In the genomic region with DNA sequence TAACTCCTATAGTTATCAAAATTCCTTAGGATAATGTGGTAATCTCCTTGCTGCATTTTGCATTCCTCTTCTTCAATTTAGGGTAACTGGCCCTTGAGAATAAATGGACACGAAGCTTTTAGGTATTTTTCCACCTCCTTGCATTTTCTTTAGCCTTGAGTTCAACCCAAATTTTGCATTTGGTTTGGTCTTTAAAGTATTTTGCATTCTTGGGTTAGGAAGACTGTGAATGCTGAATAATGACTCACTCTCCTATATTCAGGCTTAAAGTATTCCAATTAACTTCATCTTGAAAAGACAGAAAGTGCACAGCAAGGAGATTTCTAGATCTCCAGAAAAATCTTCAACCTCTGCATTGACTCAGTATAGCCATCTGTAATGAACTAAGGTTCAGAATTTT, we compare ENCODE assay signal across 19 cellular contexts. TPM values are rescaled to one million over a fixed set of nuclear protein-coding genes. Genes with fewer than 3 reads are reported as not detected.
"Had no signal": no experiment of that assay in that cellular context is flagged by ENCODE, and none has a peak within 500 bp of the region (broad histone marks: within the 10 kb centered on the region; RNA-seq: fewer than 3 reads in every experiment).

No MANE protein-coding gene starts in this region.

- ATAC-seq: activated CD8-positive, alpha-beta T cell treated with anti-CD3 and anti-CD28 coated beads, Interleukin-2, amount 10 ng/mL, durations not matched to agents 7 days and 5 days; activated naive CD8-positive, alpha-beta T cell treated with anti-CD3 and anti-CD28 coated beads, Interleukin-2, amount 50 U/mL, for 24 hours; body of pancreas; left cardiac atrium; mucosa of descending colon; naive thymus-derived CD8-positive, alpha-beta T cell; right lobe of liver; stimulated activated naive B cell treated with anti-CD40 and anti-IgM and Interleukin-4, amounts not matched to agents 10 μg/mL and 1 μg/mL and 100 μg/mL, for 72 hours had no signal

- H3K27me3 Mint-ChIP-seq: activated naive CD8-positive, alpha-beta T cell treated with anti-CD3 and anti-CD28 coated beads, Interleukin-2, amount 50 U/mL, for 24 hours had no signal

- H3K4me1 ChIP-seq: body of pancreas, right lobe of liver, spleen, transverse colon had no signal

- H3K4me3 Mint-ChIP-seq: activated CD8-positive, alpha-beta T cell treated with anti-CD3 and anti-CD28 coated beads, Interleukin-2, amount 10 ng/mL, durations not matched to agents 7 days and 5 days; activated naive CD8-positive, alpha-beta T cell treated with anti-CD3 and anti-CD28 coated beads, Interleukin-2, amount 50 U/mL, for 24 hours; naive thymus-derived CD8-positive, alpha-beta T cell; stimulated activated naive B cell treated with anti-CD40 and anti-IgM and Interleukin-4, amounts not matched to agents 10 μg/mL and 1 μg/mL and 100 μg/mL, for 72 hours had no signal

- H3K27ac ChIP-seq: body of pancreas, coronary artery, right lobe of liver, spleen, transverse colon had no signal

- H3K27me3 ChIP-seq: body of pancreas, right lobe of liver, spleen, transverse colon had no signal

- DNase-seq: activated CD4-positive, alpha-beta T cell treated with anti-CD3 and anti-CD28 coated beads for 4 hours; activated CD8-positive, alpha-beta memory T cell treated with anti-CD3 and anti-CD28 coated beads, Interleukin-2, amount 50 U/mL, for 48 hours; activated CD8-positive, alpha-beta T cell treated with anti-CD3 and anti-CD28 coated beads, Interleukin-2, amount 10 ng/mL, durations not matched to agents 7 days and 5 days; activated naive CD4-positive, alpha-beta T cell; activated naive CD8-positive, alpha-beta T cell treated with anti-CD3 and anti-CD28 coated beads, Interleukin-2, amount 50 U/mL, for 24 hours; body of pancreas; central memory CD4-positive, alpha-beta T cell; effector CD8-positive, alpha-beta T cell; hypothalamus; left cardiac atrium; mucosa of descending colon; naive thymus-derived CD8-positive, alpha-beta T cell; nucleus accumbens; right lobe of liver; spleen; stimulated activated CD4-positive, alpha-beta T cell treated with anti-CD3 and anti-CD28 coated beads, Interleukin-1b, Interleukin-23, amount 100 ng/mL, for 48 hours; stimulated activated naive B cell treated with anti-CD40 and anti-IgM and Interleukin-4, amounts not matched to agents 10 μg/mL and 1 μg/mL and 100 μg/mL, for 72 hours; transverse colon had no signal

- H3K36me3 ChIP-seq: right lobe of liver, spleen, transverse colon had no signal

- H3K4me3 ChIP-seq: body of pancreas, coronary artery, mucosa of descending colon, right lobe of liver, spleen, transverse colon had no signal

- H3K36me3 Mint-ChIP-seq: naive thymus-derived CD8-positive, alpha-beta T cell; stimulated activated naive B cell treated with anti-CD40 and anti-IgM and Interleukin-4, amounts not matched to agents 10 μg/mL and 1 μg/mL and 100 μg/mL, for 72 hours had no signal

- H3K9me3 ChIP-seq: body of pancreas, mucosa of descending colon, right lobe of liver, spleen, transverse colon had no signal

- H3K27ac Mint-ChIP-seq: activated CD8-positive, alpha-beta T cell treated with anti-CD3 and anti-CD28 coated beads, Interleukin-2, amount 10 ng/mL, durations not matched to agents 7 days and 5 days; activated naive CD8-positive, alpha-beta T cell treated with anti-CD3 and anti-CD28 coated beads, Interleukin-2, amount 50 U/mL, for 24 hours; naive thymus-derived CD8-positive, alpha-beta T cell; stimulated activated naive B cell treated with anti-CD40 and anti-IgM and Interleukin-4, amounts not matched to agents 10 μg/mL and 1 μg/mL and 100 μg/mL, for 72 hours had no signal

- H3K9me3 Mint-ChIP-seq: activated naive CD8-positive, alpha-beta T cell treated with anti-CD3 and anti-CD28 coated beads, Interleukin-2, amount 50 U/mL, for 24 hours; stimulated activated naive B cell treated with anti-CD40 and anti-IgM and Interleukin-4, amounts not matched to agents 10 μg/mL and 1 μg/mL and 100 μg/mL, for 72 hours had no signal

- H3K4me1 Mint-ChIP-seq: activated naive CD8-positive, alpha-beta T cell treated with anti-CD3 and anti-CD28 coated beads, Interleukin-2, amount 50 U/mL, for 24 hours; naive thymus-derived CD8-positive, alpha-beta T cell had no signal

RNA-seq across cellular contexts. Expression of a gene that starts 47.3 kb away (rescaled TPM):
- total RNA-seq: activated CD8-positive, alpha-beta T cell treated with anti-CD3 and anti-CD28 coated beads, Interleukin-2, amount 10 ng/mL, durations not matched to agents 7 days and 5 days; naive thymus-derived CD8-positive, alpha-beta T cell had no signal
- polyA plus RNA-seq: naive thymus-derived CD8-positive, alpha-beta T cell had no signal
